In the genomic region with DNA sequence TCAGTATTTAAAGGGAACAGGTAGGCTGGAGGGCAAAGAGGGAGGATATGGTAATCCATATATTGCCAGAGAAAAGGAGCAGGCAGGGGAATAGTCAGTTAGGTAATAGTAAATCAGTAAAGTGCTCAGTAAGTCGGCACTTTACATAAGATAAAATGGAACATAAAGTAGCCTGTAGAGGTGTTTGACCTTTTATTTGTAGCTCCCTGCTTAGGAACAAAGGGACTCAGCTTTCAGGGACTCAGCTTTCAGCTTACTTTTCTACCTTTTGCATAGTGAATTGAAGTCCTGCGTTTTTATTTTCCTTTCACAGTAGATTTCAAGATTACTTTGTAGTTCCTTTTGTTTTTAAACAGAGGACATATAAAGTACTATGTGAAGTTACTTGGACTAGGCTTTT, we compare ENCODE assay signal across 1 cellular context.
TF ChIP-seq lines count a peak whose summit lies in the region.

No MANE protein-coding gene starts in this region.

TF ChIP-seq in WTC11, 78 proteins besides CTCF, POLR2A, EP300 and RAD21 (continued from another document):
- TF ChIP-seq ZNF396 (CRISPR knock-in tag; IDR thresholded peaks at IDR 0.05; ENCODE audit: borderline replicate concordance) (no peak), KAT7 (CRISPR knock-in tag; IDR thresholded peaks at IDR 0.05; ENCODE audit: borderline replicate concordance) (no peak), NFE2L1 (CRISPR knock-in tag; IDR thresholded peaks at IDR 0.05) (no peak), ATF1 (CRISPR knock-in tag; IDR thresholded peaks at IDR 0.05) (no peak), ETV6 (CRISPR knock-in tag; IDR thresholded peaks at IDR 0.05) (no peak), FOXP1 (CRISPR knock-in tag; IDR thresholded peaks at IDR 0.05; ENCODE audit: borderline replicate concordance) (no peak)
- TF ChIP-seq, protein P1, sequence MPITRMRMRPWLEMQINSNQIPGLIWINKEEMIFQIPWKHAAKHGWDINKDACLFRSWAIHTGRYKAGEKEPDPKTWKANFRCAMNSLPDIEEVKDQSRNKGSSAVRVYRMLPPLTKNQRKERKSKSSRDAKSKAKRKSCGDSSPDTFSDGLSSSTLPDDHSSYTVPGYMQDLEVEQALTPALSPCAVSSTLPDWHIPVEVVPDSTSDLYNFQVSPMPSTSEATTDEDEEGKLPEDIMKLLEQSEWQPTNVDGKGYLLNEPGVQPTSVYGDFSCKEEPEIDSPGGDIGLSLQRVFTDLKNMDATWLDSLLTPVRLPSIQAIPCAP (CRISPR knock-in tag; IDR thresholded peaks at IDR 0.05), result no peak
TF ChIP-seq in WTC11: peak in this region for 0.
